Comparison of ENCODE assay signal across 8 cellular contexts in genomic region chrX:65985922-65986588, GRCh38. TPM values are rescaled to one million over a fixed set of nuclear protein-coding genes. Genes with fewer than 3 reads are reported as not detected.
DNase-seq lines count a peak whose midpoint lies in the region; ATAC-seq and TF ChIP-seq lines count a peak whose summit lies in the region.

No MANE protein-coding gene starts in this region.

- no peak overlapping the region for H3K4me3 Mint-ChIP-seq in Calu3 (ENCODE audit: low read depth, unreplicated experiment)
- no peak overlapping the region for H3K4me3 Mint-ChIP-seq in activated naive CD8-positive, alpha-beta T cell treated with anti-CD3 and anti-CD28 coated beads, Interleukin-2, amount 10 ng/mL, durations not matched to agents 7 days and 5 days

- DNase-seq in Calu3 = peak; percentile 57
- peak; percentile 83 for DNase-seq in HT-29 (ENCODE audit: low spot score)
- DNase-seq in SKM-1 (lab: John Stamatoyannopoulos, UW; ENCODE audit: unreplicated experiment) = peak; percentile 19
- peak; percentile 27 for DNase-seq in activated naive CD8-positive, alpha-beta T cell treated with anti-CD3 and anti-CD28 coated beads, Interleukin-2, amount 10 ng/mL, durations not matched to agents 7 days and 5 days
- DNase-seq in hepatic stellate cell (ENCODE audit: low spot score) = peak; percentile 21
- DNase-seq in stimulated activated CD4-positive, alpha-beta T cell treated with anti-CD3 and anti-CD28 coated beads, Interleukin-12 subunit alpha, Interleukin-12 subunit beta, amount 100 ng/mL, for 24 hours (ENCODE audit: low read depth in 2 of 2) = peak; percentile 16 to 20
- no peak for DNase-seq in DMS79 treated with DMSO at 0.1 percent for 48 hours (lab: John Stamatoyannopoulos, UW)

- POLR2A ChIA-PET in activated naive CD8-positive, alpha-beta T cell treated with anti-CD3 and anti-CD28 coated beads, Interleukin-2, amount 10 ng/mL, durations not matched to agents 7 days and 5 days (lab: Charles Lee) = interaction anchor here (0.7 kb wide), 1 partner anchor 283 kb away, joined by 4 read pairs; no protein-coding TSS in a partner anchor

- H3K9me3 Mint-ChIP-seq in Calu3 (ENCODE audit: low read depth, unreplicated experiment) = no peaks in the 10 kb centered on the region
- H3K9me3 Mint-ChIP-seq in activated naive CD8-positive, alpha-beta T cell treated with anti-CD3 and anti-CD28 coated beads, Interleukin-2, amount 10 ng/mL, durations not matched to agents 7 days and 5 days = peaks cover 4% of the 10 kb centered on the region

- intact Hi-C loops in Calu3 (cut with micrococcal nuclease; ENCODE audit: unreplicated experiment) = loop anchor here (1.0 to 2.0 kb wide), 5 partner anchors 114 to 404 kb away; no protein-coding TSS in a partner anchor

- no peaks in the 10 kb centered on the region for H3K36me3 Mint-ChIP-seq in Calu3 (ENCODE audit: insufficient read depth, unreplicated experiment)
- peaks cover 9% of the 10 kb centered on the region for H3K36me3 Mint-ChIP-seq in activated naive CD8-positive, alpha-beta T cell treated with anti-CD3 and anti-CD28 coated beads, Interleukin-2, amount 10 ng/mL, durations not matched to agents 7 days and 5 days

- peak; percentile 76 for ATAC-seq in GM19438 (IDR thresholded peaks at IDR 0.05; ENCODE audit: low read depth, unreplicated experiment)
- peak; percentile 83 for ATAC-seq in activated naive CD8-positive, alpha-beta T cell treated with anti-CD3 and anti-CD28 coated beads, Interleukin-2, amount 10 ng/mL, durations not matched to agents 7 days and 5 days (ENCODE audit: low read depth)

- peak overlapping the region; percentile 2 for H3K27ac Mint-ChIP-seq in Calu3 (ENCODE audit: unreplicated experiment)
- H3K27ac Mint-ChIP-seq in activated naive CD8-positive, alpha-beta T cell treated with anti-CD3 and anti-CD28 coated beads, Interleukin-2, amount 10 ng/mL, durations not matched to agents 7 days and 5 days = peak overlapping the region; percentile 72

- TF ChIP-seq CTCF in Calu3 (IDR thresholded peaks at IDR 0.05; ENCODE audit: unreplicated experiment) = peak; percentile 26

- no TSS peak for BruUV-seq in Calu3 (replicated peaks; lab: Mats Ljungman, UMichigan)

- no peaks in the 10 kb centered on the region for H3K4me1 Mint-ChIP-seq in Calu3 (ENCODE audit: low read depth, unreplicated experiment)
- H3K4me1 Mint-ChIP-seq in activated naive CD8-positive, alpha-beta T cell treated with anti-CD3 and anti-CD28 coated beads, Interleukin-2, amount 10 ng/mL, durations not matched to agents 7 days and 5 days = peaks cover 28% of the 10 kb centered on the region

- no peaks in the 10 kb centered on the region for H3K27me3 Mint-ChIP-seq in Calu3 (ENCODE audit: unreplicated experiment)
- peaks cover 2% of the 10 kb centered on the region for H3K27me3 Mint-ChIP-seq in activated naive CD8-positive, alpha-beta T cell treated with anti-CD3 and anti-CD28 coated beads, Interleukin-2, amount 10 ng/mL, durations not matched to agents 7 days and 5 days

- CTCF ChIA-PET in Calu3 (lab: Charles Lee) = interaction anchor here (0.5 to 1.3 kb wide), 5 partner anchors 114 to 446 kb away, joined by 3 to 20 read pairs (median 3); no protein-coding TSS in a partner anchor

RNA-seq across cellular contexts. Expression of gene VSIG4, which starts 53.8 kb away (rescaled TPM):
- not detected in 2 replicates for total RNA-seq in Calu3 (2022)
- not detected in 2 replicates for total RNA-seq in HT-29 (2014; rRNA removed; shearing (Covaris generic))
- total RNA-seq in activated naive CD8-positive, alpha-beta T cell treated with anti-CD3 and anti-CD28 coated beads, Interleukin-2, amount 10 ng/mL, durations not matched to agents 7 days and 5 days = under 1 TPM; 0.30 to 0.48 TPM
